ENCODE assay signal across 8 cellular contexts in genomic region chr12:122888232-122888752, GRCh38. TPM values are rescaled to one million over a fixed set of nuclear protein-coding genes. Genes with fewer than 3 reads are reported as not detected.
DNase-seq lines count a peak whose midpoint lies in the region; ATAC-seq and TF ChIP-seq lines count a peak whose summit lies in the region.

No MANE protein-coding gene starts in this region.

- H3F3A ChIP-seq in GM23338 (replicated peaks; ENCODE audit: low read depth) = peaks cover 13% of the 10 kb centered on the region

- intact Hi-C loops in CD14-positive monocyte (cut with micrococcal nuclease) (loop anchor here in 1 of 2 donors (2.0 kb wide), 1 partner anchor 59 kb away; no protein-coding TSS in a partner anchor), natural killer cell (cut with micrococcal nuclease) (no loop called here)

- DNase-seq in CD14-positive monocyte (ENCODE audit: low spot score) (peak; percentile 62), GM23338 (ENCODE audit: low spot score) (peak; percentile 89), NCI-H2196 (lab: John Stamatoyannopoulos, UW; ENCODE audit: unreplicated experiment) (peak; percentile 79), natural killer cell (no peak), putamen (ENCODE audit: low spot score) (no peak), NCI-H1092 (lab: John Stamatoyannopoulos, UW) (no peak)
- DNase-seq in activated CD4-positive, alpha-beta T cell treated with anti-CD3 and anti-CD28 coated beads, Interleukin-2, amount 50 U/mL, for 4 hours = peak; percentile 29 to 32

- peaks cover 29% of the 10 kb centered on the region for H3K4me1 ChIP-seq in GM23338 (ENCODE audit: insufficient read depth)
- H3K4me1 ChIP-seq in esophagus (ENCODE audit: control insufficient read depth in 2 of 2, insufficient read depth in 2 of 2, low read length in 1 of 2) = peaks cover 6 to 18% of the 10 kb centered on the region in 2 donors

- ATAC-seq in GM23338 = peak; percentile 60
- ATAC-seq in natural killer cell = peak; percentile 50 to 78 (median 57)

- H3K4me1 Mint-ChIP-seq in CD14-positive monocyte (peaks cover 87% of the 10 kb centered on the region), GM23338 (peaks cover 49% of the 10 kb centered on the region), natural killer cell (peaks cover 84 to 85% of the 10 kb centered on the region in 2 donors)

- WGBS in esophagus, 2 donors = 9 to 13% methylated on average over 12 of the region's 12 CpGs

- H3K27ac ChIP-seq in GM23338 (ENCODE audit: low read depth) (no peak overlapping the region), esophagus (ENCODE audit: low read depth in 2 of 2, low read length in 1 of 2) (peak overlapping the region; percentile 97 to 98)

- H3K4me3 ChIP-seq in GM23338 (no peak overlapping the region), esophagus (ENCODE audit: low read depth in 1 of 2, low read length in 2 of 2) (peak overlapping the region; percentile 31 to 85)

- H3K9me2 ChIP-seq in GM23338 (ENCODE audit: insufficient read depth) = no peaks in the 10 kb centered on the region

- H4K20me1 ChIP-seq in GM23338 (replicated peaks; ENCODE audit: insufficient read depth) = peaks cover 23% of the 10 kb centered on the region

- H3K9me3 Mint-ChIP-seq in CD14-positive monocyte (no peaks in the 10 kb centered on the region), GM23338 (no peaks in the 10 kb centered on the region), natural killer cell (no peaks in the 10 kb centered on the region)

- no peaks in the 10 kb centered on the region for H3K9me3 ChIP-seq in esophagus (ENCODE audit: control insufficient read depth in 2 of 2, insufficient read depth in 1 of 2, low read depth in 1 of 2, low read length in 1 of 2)

- H3K27me3 ChIP-seq in GM23338 (ENCODE audit: insufficient read depth) = no peaks in the 10 kb centered on the region
- H3K27me3 ChIP-seq in esophagus (ENCODE audit: control insufficient read depth in 1 of 2, insufficient read depth in 2 of 2, low read length in 2 of 2) = no peaks in the 10 kb centered on the region

- H3K27ac Mint-ChIP-seq in CD14-positive monocyte (peak overlapping the region; percentile 97 to 100 (median 99)), GM23338 (no peak overlapping the region), natural killer cell (peak overlapping the region; percentile 87 to 100)

- H3K27me3 Mint-ChIP-seq in CD14-positive monocyte (ENCODE audit: low read depth in 3 of 3) (peaks cover 0 to 9% (median 2%) of the 10 kb centered on the region in 3 donors), GM23338 (ENCODE audit: insufficient read depth, low read depth, poor library complexity) (peaks cover 20% of the 10 kb centered on the region), natural killer cell (ENCODE audit: low read depth in 2 of 2) (no peaks in the 10 kb centered on the region)

- no peak overlapping the region for H2AFZ ChIP-seq in GM23338

- peak overlapping the region; percentile 37; the same call in 1 of the 2 replicates for H3K4me2 ChIP-seq in GM23338

- H3K4me3 Mint-ChIP-seq in CD14-positive monocyte (peak overlapping the region; percentile 75 to 93), GM23338 (no peak overlapping the region; the same call in 2 of the 3 replicates), natural killer cell (peak overlapping the region; percentile 90)

- H3K36me3 Mint-ChIP-seq in CD14-positive monocyte (peaks cover 10 to 20% of the 10 kb centered on the region in 2 donors), GM23338 (ENCODE audit: low read depth) (no peaks in the 10 kb centered on the region), natural killer cell (no peaks in the 10 kb centered on the region)

- H3K79me2 ChIP-seq in GM23338 (replicated peaks; ENCODE audit: insufficient read depth) = peaks cover 71% of the 10 kb centered on the region

- H3K36me3 ChIP-seq in GM23338 (ENCODE audit: insufficient read depth) (no peaks in the 10 kb centered on the region), esophagus (ENCODE audit: control insufficient read depth in 2 of 2, insufficient read depth in 2 of 2, low read length in 1 of 2) (peaks cover 0 to 3% of the 10 kb centered on the region in 2 donors)

- TF ChIP-seq CTCF in CD14-positive monocyte (IDR thresholded peaks at IDR 0.05) (no peak), GM23338 (conservative IDR thresholded peaks at IDR 0.05; ENCODE audit: low read depth in 2 of 2) (no peak), natural killer cell (IDR thresholded peaks at IDR 0.05) (no peak)

TF ChIP-seq in GM23338, 12 proteins besides CTCF, POLR2A, EP300 and RAD21 (continues in another document):
- TF ChIP-seq ZNF331 (CRISPR knock-in tag; IDR thresholded peaks at IDR 0.05; ENCODE audit: low read depth) = no peak
- TF ChIP-seq ETS1 (IDR thresholded peaks at IDR 0.05) = no peak
- TF ChIP-seq NANOG (IDR thresholded peaks at IDR 0.05; ENCODE audit: borderline replicate concordance) = no peak
- TF ChIP-seq ZNF114 (CRISPR knock-in tag; IDR thresholded peaks at IDR 0.05) = no peak
- no peak for TF ChIP-seq CREB1 (CRISPR knock-in tag; IDR thresholded peaks at IDR 0.05; ENCODE audit: low read depth)
- TF ChIP-seq EZH2phosphoT487 (IDR thresholded peaks at IDR 0.05; ENCODE audit: unreplicated experiment) = no peak

RNA-seq across cellular contexts. Expression of gene VPS37B, which starts 7.6 kb away (rescaled TPM):
- polyA plus RNA-seq in CD14-positive monocyte (10 to 100 TPM; 12.3 to 16.4 TPM), GM23338 (2016; fragmentation: Nextera tagmentation; extraction: Ambion mirVana) (6.7 and 6.8 TPM in 2 replicates), esophagus (10 to 100 TPM; 50.2 to 81.4 TPM)
- total RNA-seq in GM23338 (2014; rRNA removed; shearing (Covaris generic)) = 10.4 and 10.9 TPM in 2 replicates
- 100 to 1,000 TPM; 142 to 167 (median 165) TPM for total RNA-seq in natural killer cell

RNA-seq across cellular contexts. Expression of gene HIP1R, which starts 53.0 kb away (rescaled TPM):
- polyA plus RNA-seq in CD14-positive monocyte = under 1 TPM in 1 of 2 donors, not detected in 1; 0.09 TPM
- 19.9 and 22.1 TPM in 2 replicates for total RNA-seq in GM23338 (2014; rRNA removed; shearing (Covaris generic))
- 6.7 and 8.0 TPM in 2 replicates for polyA plus RNA-seq in GM23338 (2016; fragmentation: Nextera tagmentation; extraction: Ambion mirVana)
- 10 to 100 TPM; 23.1 to 32.7 TPM for polyA plus RNA-seq in esophagus
- 10 to 100 TPM; 78.6 to 93.1 (median 85.5) TPM for total RNA-seq in natural killer cell

Comparison
In these comparisons a context has a peak if more than half of its experiments do, and no peak if none do; other contexts are left out.
1. DNase-seq: peak in CD14-positive monocyte (single experiment), GM23338 (single experiment), NCI-H2196 (single experiment) and activated CD4-positive, alpha-beta T cell treated with anti-CD3 and anti-CD28 coated beads, Interleukin-2, amount 50 U/mL, for 4 hours (2 of 2); none in natural killer cell (single experiment), putamen (single experiment) and NCI-H1092 (single experiment).